Comparison of ENCODE assay signal across 7 cellular contexts in the genomic region with DNA sequence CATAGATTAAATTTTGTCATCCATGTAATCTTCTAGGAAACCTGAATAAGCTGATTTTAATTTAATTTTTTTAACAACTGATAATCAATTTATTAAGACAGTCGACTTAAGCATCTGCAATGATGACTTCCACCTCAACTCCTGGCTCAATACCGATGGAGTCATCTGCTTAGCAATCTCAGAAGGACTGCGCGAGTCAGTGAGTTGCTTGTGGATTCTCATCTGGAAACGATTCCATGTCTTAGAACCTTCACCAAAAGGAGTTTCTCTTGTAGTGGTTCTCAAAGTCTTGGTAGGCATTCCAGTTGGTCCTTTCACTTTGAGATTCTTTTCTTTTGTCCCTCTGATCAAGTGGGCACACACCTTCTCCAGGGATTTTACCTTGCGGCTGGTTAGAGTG.
"Had no signal": no experiment of that assay in that cellular context is flagged by ENCODE, and none has a peak within 500 bp of the region (broad histone marks: within the 10 kb centered on the region; RNA-seq: fewer than 3 reads in every experiment).

No MANE protein-coding gene starts in this region.

- DNase-seq: GOT3, H9, HCEC 1CT, KBM-7 had no signal

- FAIRE-seq: H54, HTR-8/SVneo had no signal

- H3K4me2 ChIP-seq: KMS-11 had no signal

- H3K9ac ChIP-seq: KMS-11 had no signal

- H3K27ac ChIP-seq: KMS-11 had no signal
